In genomic region chr5:80351019-80351418, GRCh38 we compare ENCODE assay signal across 4 cellular contexts. TPM values are rescaled to one million over a fixed set of nuclear protein-coding genes. Genes with fewer than 3 reads are reported as not detected.
"Had no signal": no experiment of that assay in that cellular context is flagged by ENCODE, and none has a peak within 500 bp of the region (broad histone marks: within the 10 kb centered on the region; RNA-seq: fewer than 3 reads in every experiment).

No MANE protein-coding gene starts in this region.

RNA-seq across cellular contexts. Expression of gene SPZ1, which starts 31.2 kb away (rescaled TPM):
- total RNA-seq: LHCN-M2, M059J, MCF 10A, NCI-H460 had no signal
